Comparison of ENCODE assay signal across 8 cellular contexts in the genomic region with DNA sequence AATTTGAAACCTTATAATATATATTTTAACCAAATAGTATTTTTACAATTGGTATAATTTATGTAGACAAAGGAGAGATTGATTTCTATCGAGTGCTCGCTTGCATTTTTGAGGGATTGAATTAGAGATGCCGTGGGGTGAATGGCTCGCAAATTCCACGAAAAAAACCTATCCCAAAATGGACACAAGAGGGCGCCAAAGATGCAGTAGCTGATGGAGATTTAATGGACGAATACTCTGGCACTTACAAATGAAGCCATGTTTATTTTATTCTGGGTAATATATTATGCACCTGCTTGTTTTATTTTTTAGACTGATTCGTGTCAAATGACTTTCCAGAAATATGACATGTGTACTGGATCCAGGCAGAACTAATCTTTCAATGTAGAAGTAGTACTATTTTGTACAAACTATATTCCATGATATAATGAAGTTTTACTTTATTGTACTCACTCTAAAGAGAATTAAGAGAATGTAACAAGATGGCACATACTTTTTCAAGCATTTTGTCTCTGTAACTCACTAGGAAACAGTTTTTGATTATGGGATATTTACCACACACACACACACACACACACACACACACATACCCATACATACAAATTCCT.
A peak's percentile ranks its signal among the peaks of the same experiment; 100 is the strongest.
DNase-seq lines count a peak whose midpoint lies in the region; ATAC-seq, FAIRE-seq and TF ChIP-seq lines count a peak whose summit lies in the region.

No MANE protein-coding gene starts in this region.

- DNase-seq in Caco-2 (peak in 1 of 2 experiments; percentile 63), GM20000 (ENCODE audit: low spot score) (peak; percentile 52), NCI-H1092 (lab: John Stamatoyannopoulos, UW) (peak; percentile 18), cardiac fibroblast (ENCODE audit: low read depth in 2 of 2) (peak; percentile 63 to 67), lung (ENCODE audit: low spot score) (no peak)
- peak; percentile 19 to 30 for DNase-seq in stimulated activated CD8-positive, alpha-beta memory T cell treated with anti-CD3 and anti-CD28 coated beads, Interleukin-7, amount 100 ng/mL, for 1 hour (ENCODE audit: low read depth in 2 of 2)

- H3K4me3 Mint-ChIP-seq in Caco-2 (ENCODE audit: unreplicated experiment): no peak overlapping the region

- no peaks in the 10 kb centered on the region for H3K4me1 Mint-ChIP-seq in Caco-2 (ENCODE audit: low read depth, unreplicated experiment)

- H3K36me3 ChIP-seq in Caco-2 (ENCODE audit: control insufficient read depth, insufficient read depth, low read length): no peaks in the 10 kb centered on the region
- H3K36me3 ChIP-seq in lung (ENCODE audit: control insufficient read depth in 2 of 2, insufficient read depth in 2 of 2, low read length in 2 of 2): no peaks in the 10 kb centered on the region

- ATAC-seq in lung (ENCODE audit: insufficient read depth, low FRiP score) (no peak), HG03139 (IDR thresholded peaks at IDR 0.05; ENCODE audit: unreplicated experiment) (no peak)

- H3K27ac ChIP-seq in lung (ENCODE audit: low read depth in 1 of 2, low read length in 1 of 2): no peak overlapping the region

- FAIRE-seq in TTC549 (lab: Jason Lieb, UNC): peak; percentile 81

- BruUV-seq in Caco-2 (replicated peaks; lab: Mats Ljungman, UMichigan): no TSS peak

- no peaks in the 10 kb centered on the region for H3K9me3 ChIP-seq in Caco-2
- no peaks in the 10 kb centered on the region for H3K9me3 ChIP-seq in lung (ENCODE audit: control insufficient read depth in 2 of 2, insufficient read depth in 1 of 2, low read length in 1 of 2)

- H3K36me3 Mint-ChIP-seq in Caco-2 (ENCODE audit: insufficient read depth, unreplicated experiment): no peaks in the 10 kb centered on the region

- H3K4me1 ChIP-seq in Caco-2 (0 out of 2 replicates have a peak, but pooled peaks cover 3% of the 10 kb centered on the region), lung (ENCODE audit: control insufficient read depth in 2 of 2, insufficient read depth in 2 of 2, low read length in 2 of 2) (no peaks in the 10 kb centered on the region)

- H3K9me3 Mint-ChIP-seq in Caco-2 (ENCODE audit: unreplicated experiment): no peaks in the 10 kb centered on the region

- WGBS in lung, 2 donors: 4 to 5% methylated on average over 8 of the region's 8 CpGs

- CTCF ChIA-PET in Caco-2 (lab: Charles Lee): interaction anchor here (0.6 kb wide), 1 partner anchor 11 kb away, joined by 3 read pairs; no protein-coding TSS in a partner anchor

- POLR2A ChIA-PET in Caco-2 (lab: Charles Lee): no interaction called here

- no peak overlapping the region for H3K27ac Mint-ChIP-seq in Caco-2 (ENCODE audit: unreplicated experiment)

- H3K4me3 ChIP-seq in Caco-2 (ENCODE audit: low read depth, low read length) (no peak overlapping the region), cardiac fibroblast (replicated peaks in 1 of 2; ENCODE audit: low read depth in 2 of 2, low read length in 2 of 2) (no peak overlapping the region), lung (no peak overlapping the region)

- intact Hi-C loops in Caco-2 (cut with micrococcal nuclease; ENCODE audit: unreplicated experiment): loop anchor here (1.0 to 10.0 kb wide), 3 partner anchors 348 to 1425 kb away; no protein-coding TSS in a partner anchor

- TF ChIP-seq CTCF in Caco-2 (IDR thresholded peaks at IDR 0.05; ENCODE audit: insufficient read depth in 1 of 2, low read depth in 1 of 2, low read length in 1 of 2, severe bottlenecking in 1 of 2, unreplicated experiment in 1 of 2) (peak; percentile 76 to 80), GM20000 (IDR thresholded peaks at IDR 0.05; ENCODE audit: extremely low read depth, missing control alignments) (peak; percentile 72), cardiac fibroblast (IDR thresholded peaks at IDR 0.05; ENCODE audit: low read depth, low read length) (peak; percentile 83), lung (IDR thresholded peaks at IDR 0.05; ENCODE audit: control extremely low read depth, extremely low read depth) (peak; percentile 31)

- peaks cover 16% of the 10 kb centered on the region for H3K27me3 Mint-ChIP-seq in Caco-2 (ENCODE audit: insufficient read depth, unreplicated experiment)

- no peaks in the 10 kb centered on the region; the same call in 1 of the 2 replicates for H3K27me3 ChIP-seq in Caco-2 (replicated peaks; ENCODE audit: control insufficient read depth, insufficient read depth, low read length)
- H3K27me3 ChIP-seq in lung (ENCODE audit: control insufficient read depth, insufficient read depth): no peaks in the 10 kb centered on the region

Comparison
In these comparisons a context has a peak if more than half of its experiments do, and no peak if none do; other contexts are left out.
1. CTCF ChIP-seq: peak in every context shown above with its lines; median percentile 83 in cardiac fibroblast; 78 in Caco-2; 72 in GM20000; 31 in lung.